Comparison of ENCODE assay signal across 23 cellular contexts in the genomic region with DNA sequence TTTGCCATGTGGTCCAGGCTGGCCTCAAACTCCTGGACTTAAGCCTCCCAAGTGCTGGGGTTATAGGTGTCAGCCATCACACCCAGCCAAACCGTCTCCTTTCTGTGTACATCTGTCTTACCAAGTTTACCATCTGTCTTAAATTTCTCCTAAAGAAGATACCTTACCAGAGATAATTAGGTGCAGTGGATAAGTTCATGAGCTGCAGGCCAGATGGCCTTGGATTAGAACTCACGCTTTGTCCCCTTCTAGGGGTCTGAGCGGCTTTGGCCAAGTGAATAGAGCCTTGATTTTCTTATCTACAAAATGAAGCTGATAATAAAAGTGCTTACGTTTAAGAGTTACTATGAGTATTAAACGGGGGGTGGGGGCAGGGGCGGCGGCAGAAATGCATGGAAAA.
"Had no signal": no experiment of that assay in that cellular context is flagged by ENCODE, and none has a peak within 500 bp of the region (broad histone marks: within the 10 kb centered on the region; RNA-seq: fewer than 3 reads in every experiment).

No MANE protein-coding gene starts in this region.

- DNase-seq: immature natural killer cell; kidney; left colon; left lung; lower lobe of right lung; mammary epithelial cell; mesenchymal stem cell; naive thymus-derived CD8-positive, alpha-beta T cell; pancreas; posterior cingulate gyrus; retina; right cardiac atrium; stimulated activated CD4-positive, alpha-beta T cell treated with anti-CD3 and anti-CD28 coated beads, Interleukin-12 subunit alpha, Interleukin-12 subunit beta, amount 100 ng/mL, for 4 hours; stimulated activated CD4-positive, alpha-beta T cell treated with anti-CD3 and anti-CD28 coated beads, Interleukin-15, amount 100 ng/mL, for 24 hours; stimulated activated CD4-positive, alpha-beta T cell treated with anti-CD3 and anti-CD28 coated beads, Interleukin-2, amount 100 ng/mL, for 24 hours; stimulated activated CD4-positive, alpha-beta T cell treated with anti-CD3 and anti-CD28 coated beads, Interleukin-4, amount 100 ng/mL, for 1 hour; stimulated activated naive B cell treated with anti-CD40 and anti-IgM and Interleukin-4, amounts not matched to agents 10 μg/mL and 1 μg/mL and 100 μg/mL, for 72 hours; stimulated activated naive CD8-positive, alpha-beta T cell treated with anti-CD3 and anti-CD28 coated beads, Interleukin-15, Interleukin-2, amounts not matched to agents 100 U/mL and 50 U/mL, for 24 hours; stomach; tibial artery; trophoblast cell; upper lobe of right lung had no signal

- ATAC-seq: left colon; left lung; lower lobe of right lung; naive thymus-derived CD8-positive, alpha-beta T cell; pancreas; right cardiac atrium; sciatic nerve; stimulated activated naive B cell treated with anti-CD40 and anti-IgM and Interleukin-4, amounts not matched to agents 10 μg/mL and 1 μg/mL and 100 μg/mL, for 72 hours; stimulated activated naive CD8-positive, alpha-beta T cell treated with anti-CD3 and anti-CD28 coated beads, Interleukin-15, Interleukin-2, amounts not matched to agents 100 U/mL and 50 U/mL, for 24 hours; upper lobe of right lung had no signal
